11 cellular contexts compared by ENCODE assay signal in genomic region chr3:172201990-172202318, GRCh38.
DNase-seq lines count a peak whose midpoint lies in the region; ATAC-seq and TF ChIP-seq lines count a peak whose summit lies in the region.
"Had no signal": no experiment of that assay in that cellular context is flagged by ENCODE, and none has a peak within 500 bp of the region (broad histone marks: within the 10 kb centered on the region; RNA-seq: fewer than 3 reads in every experiment).

No MANE protein-coding gene starts in this region.

- no peaks in the 10 kb centered on the region for H3K27me3 ChIP-seq in uterus

- H3K36me3 Mint-ChIP-seq in chondrocyte (ENCODE audit: low read depth), result peaks cover 9% of the 10 kb centered on the region
- peaks cover 13% of the 10 kb centered on the region for H3K36me3 Mint-ChIP-seq in activated CD4-positive, alpha-beta T cell treated with anti-CD3 and anti-CD28 coated beads, Interleukin-2, amount 10 ng/mL, durations not matched to agents 24 days and 14 days (ENCODE audit: low read depth)

- H3K36me3 ChIP-seq in uterus, result no peaks in the 10 kb centered on the region

- H3K9me3 ChIP-seq in uterus, result no peaks in the 10 kb centered on the region

- intact Hi-C loops in uterus (cut with DNase I; ENCODE audit: low total_unique reads), result no loop called here
- intact Hi-C loops in activated CD4-positive, alpha-beta T cell treated with anti-CD3 and anti-CD28 coated beads, Interleukin-2, amount 10 ng/mL, durations not matched to agents 24 days and 14 days (cut with micrococcal nuclease), result no loop called here

- H3K4me3 Mint-ChIP-seq in chondrocyte (ENCODE audit: unreplicated experiment), result peak overlapping the region; percentile 37
- no peak overlapping the region for H3K4me3 Mint-ChIP-seq in activated CD4-positive, alpha-beta T cell treated with anti-CD3 and anti-CD28 coated beads, Interleukin-2, amount 10 ng/mL, durations not matched to agents 24 days and 14 days
- H3K4me3 Mint-ChIP-seq: type B pancreatic cell had no signal

- peaks cover 0 to 5% of the 10 kb centered on the region in 2 donors for H3K4me1 ChIP-seq in uterus

- H3K9me3 Mint-ChIP-seq in chondrocyte (ENCODE audit: low read depth), result no peaks in the 10 kb centered on the region
- peaks cover 12% of the 10 kb centered on the region for H3K9me3 Mint-ChIP-seq in activated CD4-positive, alpha-beta T cell treated with anti-CD3 and anti-CD28 coated beads, Interleukin-2, amount 10 ng/mL, durations not matched to agents 24 days and 14 days

- TF ChIP-seq CTCF in chondrocyte (IDR thresholded peaks at IDR 0.05) (peak; percentile 59), uterus (IDR thresholded peaks at IDR 0.05) (peak in 2 of 4 experiments; percentile 16 to 23)

- no peak for TF ChIP-seq POLR2A in uterus (IDR thresholded peaks at IDR 0.05)

- DNase-seq in NCI-H510A treated with DMSO at 0.1 percent for 48 hours (lab: John Stamatoyannopoulos, UW) (peak; percentile 16), NCI-H510A (lab: John Stamatoyannopoulos, UW) (no peak), chondrocyte (ENCODE audit: low spot score) (no peak), lung microvascular endothelial cell (ENCODE audit: low read depth in 2 of 2) (peak; percentile 41 to 64), uterus (peak in 1 of 2 donors; percentile 34)
- DNase-seq in stimulated activated CD4-positive, alpha-beta T cell treated with anti-CD3 and anti-CD28 coated beads, Interleukin-2, amount 100 ng/mL, for 48 hours, result no peak
- DNase-seq in activated CD4-positive, alpha-beta T cell treated with anti-CD3 and anti-CD28 coated beads, Interleukin-2, amount 10 ng/mL, durations not matched to agents 24 days and 14 days, result no peak
- DNase-seq: activated CD4-positive, alpha-beta T cell treated with anti-CD3 and anti-CD28 coated beads for 48 hours; NCI-H2081 had no signal

- no peak overlapping the region for H3K4me3 ChIP-seq in uterus

- no peak for ATAC-seq in HG02884 (IDR thresholded peaks at IDR 0.05; ENCODE audit: unreplicated experiment)

- H3K27ac ChIP-seq in uterus, result peak overlapping the region; percentile 32 to 77

- H3K4me1 Mint-ChIP-seq in chondrocyte (ENCODE audit: low read depth), result peaks cover 87% of the 10 kb centered on the region
- peaks cover 2% of the 10 kb centered on the region for H3K4me1 Mint-ChIP-seq in activated CD4-positive, alpha-beta T cell treated with anti-CD3 and anti-CD28 coated beads, Interleukin-2, amount 10 ng/mL, durations not matched to agents 24 days and 14 days

- peak overlapping the region; percentile 98 for H3K27ac Mint-ChIP-seq in chondrocyte (ENCODE audit: unreplicated experiment)
- H3K27ac Mint-ChIP-seq in activated CD4-positive, alpha-beta T cell treated with anti-CD3 and anti-CD28 coated beads, Interleukin-2, amount 10 ng/mL, durations not matched to agents 24 days and 14 days, result no peak overlapping the region
- H3K27ac Mint-ChIP-seq: type B pancreatic cell had no signal

- no peaks in the 10 kb centered on the region for H3K27me3 Mint-ChIP-seq in chondrocyte (ENCODE audit: low read depth)
- no peaks in the 10 kb centered on the region for H3K27me3 Mint-ChIP-seq in activated CD4-positive, alpha-beta T cell treated with anti-CD3 and anti-CD28 coated beads, Interleukin-2, amount 10 ng/mL, durations not matched to agents 24 days and 14 days
- H3K27me3 Mint-ChIP-seq: type B pancreatic cell had no signal

Comparison
In these comparisons a context has a peak if more than half of its experiments do, and no peak if none do; other contexts are left out.
1. DNase-seq: peak in NCI-H510A treated with DMSO at 0.1 percent for 48 hours (single experiment) and lung microvascular endothelial cell (2 of 2); none in NCI-H510A (single experiment), chondrocyte (single experiment), stimulated activated CD4-positive, alpha-beta T cell treated with anti-CD3 and anti-CD28 coated beads, Interleukin-2, amount 100 ng/mL, for 48 hours (0 of 2) and activated CD4-positive, alpha-beta T cell treated with anti-CD3 and anti-CD28 coated beads, Interleukin-2, amount 10 ng/mL, durations not matched to agents 24 days and 14 days (single experiment).